In the genomic region with DNA sequence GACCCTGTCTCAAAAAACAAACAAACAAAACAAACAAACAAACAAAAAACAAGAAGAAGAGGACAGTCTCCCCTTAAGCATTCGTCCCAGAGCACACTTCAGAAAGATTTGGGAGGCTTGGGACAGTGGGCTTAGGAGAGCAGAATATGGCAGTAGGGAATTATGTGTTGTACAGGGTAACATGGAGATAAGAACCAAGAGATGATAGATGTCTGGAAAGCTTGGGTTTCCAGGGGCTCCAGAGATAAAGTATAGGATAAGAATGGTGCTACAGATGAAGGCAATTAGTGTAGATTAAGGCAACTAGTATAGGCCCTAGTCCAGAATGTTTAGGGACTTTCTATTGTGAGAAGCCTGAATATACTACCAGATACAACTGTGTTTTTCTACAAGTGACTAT, we compare ENCODE assay signal across 1 cellular context.
TF ChIP-seq lines count a peak whose summit lies in the region.

No MANE protein-coding gene starts in this region.

TF ChIP-seq in SK-N-SH treated with all-trans-retinoic acid at 6 μM for 48 hours, 23 proteins besides CTCF, POLR2A, EP300 and RAD21 (continued from another document):
- TF ChIP-seq, protein P1, sequence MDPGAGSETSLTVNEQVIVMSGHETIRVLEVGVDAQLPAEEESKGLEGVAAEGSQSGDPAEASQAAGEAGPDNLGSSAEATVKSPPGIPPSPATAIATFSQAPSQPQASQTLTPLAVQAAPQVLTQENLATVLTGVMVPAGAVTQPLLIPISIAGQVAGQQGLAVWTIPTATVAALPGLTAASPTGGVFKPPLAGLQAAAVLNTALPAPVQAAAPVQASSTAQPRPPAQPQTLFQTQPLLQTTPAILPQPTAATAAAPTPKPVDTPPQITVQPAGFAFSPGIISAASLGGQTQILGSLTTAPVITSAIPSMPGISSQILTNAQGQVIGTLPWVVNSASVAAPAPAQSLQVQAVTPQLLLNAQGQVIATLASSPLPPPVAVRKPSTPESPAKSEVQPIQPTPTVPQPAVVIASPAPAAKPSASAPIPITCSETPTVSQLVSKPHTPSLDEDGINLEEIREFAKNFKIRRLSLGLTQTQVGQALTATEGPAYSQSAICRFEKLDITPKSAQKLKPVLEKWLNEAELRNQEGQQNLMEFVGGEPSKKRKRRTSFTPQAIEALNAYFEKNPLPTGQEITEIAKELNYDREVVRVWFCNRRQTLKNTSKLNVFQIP (CRISPR knock-in tag; IDR thresholded peaks at IDR 0.05; ENCODE audit: borderline replicate concordance, low read depth), result no peak
- TF ChIP-seq BACH2 (CRISPR knock-in tag; IDR thresholded peaks at IDR 0.05; ENCODE audit: borderline replicate concordance), result no peak
- no peak for TF ChIP-seq ZFP30 (CRISPR knock-in tag; IDR thresholded peaks at IDR 0.05)
- no peak for TF ChIP-seq TOX (CRISPR knock-in tag; IDR thresholded peaks at IDR 0.05; ENCODE audit: borderline replicate concordance)
- no peak for TF ChIP-seq ARNTL (CRISPR knock-in tag; IDR thresholded peaks at IDR 0.05; ENCODE audit: borderline replicate concordance, low read depth)
- TF ChIP-seq SNAI2 (CRISPR knock-in tag; IDR thresholded peaks at IDR 0.05), result no peak
- TF ChIP-seq, protein P2, sequence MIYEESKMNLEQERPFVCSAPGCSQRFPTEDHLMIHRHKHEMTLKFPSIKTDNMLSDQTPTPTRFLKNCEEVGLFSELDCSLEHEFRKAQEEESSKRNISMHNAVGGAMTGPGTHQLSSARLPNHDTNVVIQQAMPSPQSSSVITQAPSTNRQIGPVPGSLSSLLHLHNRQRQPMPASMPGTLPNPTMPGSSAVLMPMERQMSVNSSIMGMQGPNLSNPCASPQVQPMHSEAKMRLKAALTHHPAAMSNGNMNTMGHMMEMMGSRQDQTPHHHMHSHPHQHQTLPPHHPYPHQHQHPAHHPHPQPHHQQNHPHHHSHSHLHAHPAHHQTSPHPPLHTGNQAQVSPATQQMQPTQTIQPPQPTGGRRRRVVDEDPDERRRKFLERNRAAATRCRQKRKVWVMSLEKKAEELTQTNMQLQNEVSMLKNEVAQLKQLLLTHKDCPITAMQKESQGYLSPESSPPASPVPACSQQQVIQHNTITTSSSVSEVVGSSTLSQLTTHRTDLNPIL (CRISPR knock-in tag; IDR thresholded peaks at IDR 0.05; ENCODE audit: low read depth), result no peak
- no peak for TF ChIP-seq TCF4 (CRISPR knock-in tag; IDR thresholded peaks at IDR 0.05; ENCODE audit: borderline replicate concordance)
- TF ChIP-seq ZNF70 (CRISPR knock-in tag; IDR thresholded peaks at IDR 0.05), result no peak
- TF ChIP-seq ZC3H10 (CRISPR knock-in tag; IDR thresholded peaks at IDR 0.05), result no peak
- TF ChIP-seq PPARA (CRISPR knock-in tag; IDR thresholded peaks at IDR 0.05; ENCODE audit: borderline replicate concordance), result no peak
- TF ChIP-seq ISL1 (CRISPR knock-in tag; IDR thresholded peaks at IDR 0.05), result no peak
